8 cellular contexts compared by ENCODE assay signal in the genomic region with DNA sequence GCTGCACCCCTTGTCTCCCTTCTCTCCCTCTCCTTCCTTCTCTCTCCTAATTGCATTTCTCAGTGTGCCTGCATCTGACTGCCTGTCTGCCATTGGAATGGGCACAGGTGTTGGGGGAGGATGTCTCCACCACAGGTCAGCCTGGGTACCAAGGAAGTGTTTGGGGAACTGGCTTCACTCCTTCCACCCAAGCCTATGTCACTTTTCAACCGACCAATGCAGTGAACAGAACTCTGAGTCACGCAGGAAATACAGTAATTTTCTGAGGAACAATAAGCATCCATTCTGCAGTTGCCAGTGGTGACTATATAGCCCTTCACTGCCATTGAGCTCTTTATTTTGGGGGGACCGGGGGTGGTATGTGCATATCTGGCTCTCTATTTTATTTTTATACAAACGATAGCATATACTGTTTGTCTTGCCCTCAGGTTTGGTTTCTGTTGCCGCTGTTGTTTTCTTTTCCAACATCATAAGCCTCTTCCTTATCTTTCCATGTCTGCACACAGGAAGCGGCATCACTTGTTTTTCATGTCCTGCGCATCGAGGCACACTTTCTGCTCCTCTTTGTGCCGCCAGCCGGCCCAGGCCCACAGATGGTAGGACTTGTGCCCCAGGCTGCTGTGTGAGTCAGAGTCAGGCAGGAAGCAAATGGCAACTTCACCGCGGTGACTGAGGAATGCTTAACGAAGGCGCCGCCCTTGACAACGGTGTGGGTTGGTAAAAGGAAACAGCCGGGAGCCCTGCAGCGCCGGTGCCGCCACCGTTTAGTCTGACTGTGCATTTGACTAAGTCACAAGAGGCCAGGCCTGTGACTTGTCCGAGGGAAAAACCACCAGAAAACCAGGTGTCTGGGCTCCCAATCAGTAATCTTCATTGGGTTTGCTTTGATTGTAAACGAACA. TPM values are rescaled to one million over a fixed set of nuclear protein-coding genes. Genes with fewer than 3 reads are reported as not detected.
DNase-seq lines count a peak whose midpoint lies in the region; ATAC-seq and TF ChIP-seq lines count a peak whose summit lies in the region.

No MANE protein-coding gene starts in this region.

- H3K9me3 ChIP-seq in cardiac muscle cell (ENCODE audit: low read depth): no peaks in the 10 kb centered on the region
- no peaks in the 10 kb centered on the region for H3K9me3 ChIP-seq in upper lobe of left lung

- peaks cover 2% of the 10 kb centered on the region for H3K36me3 Mint-ChIP-seq in activated naive CD8-positive, alpha-beta T cell

- H3K4me1 Mint-ChIP-seq in activated naive CD8-positive, alpha-beta T cell (ENCODE audit: low read depth): peaks cover 25% of the 10 kb centered on the region

- no peak for TF ChIP-seq CTCF in GM20000 (IDR thresholded peaks at IDR 0.05; ENCODE audit: extremely low read depth, missing control alignments)
- no peak for TF ChIP-seq CTCF in LNCaP clone FGC (IDR thresholded peaks at IDR 0.05; ENCODE audit: control insufficient read depth, extremely low read depth, insufficient read depth)
- TF ChIP-seq CTCF in cardiac muscle cell (IDR thresholded peaks at IDR 0.05; ENCODE audit: low read depth, low read length): no peak
- TF ChIP-seq CTCF in upper lobe of left lung (IDR thresholded peaks at IDR 0.05): no peak

- peaks cover 8% of the 10 kb centered on the region for H3K27me3 ChIP-seq in cardiac muscle cell
- no peaks in the 10 kb centered on the region for H3K27me3 ChIP-seq in upper lobe of left lung

- H3K27ac ChIP-seq in cardiac muscle cell: no peak overlapping the region
- peak overlapping the region in 2 of 4 donors; percentile 22 to 43 for H3K27ac ChIP-seq in upper lobe of left lung

- TF ChIP-seq POLR2A in upper lobe of left lung (IDR thresholded peaks at IDR 0.05): peak in 1 of 4 donors; percentile 55

- H3K4me3 ChIP-seq in LNCaP clone FGC (ENCODE audit: low read depth, low read length) (no peak overlapping the region), cardiac muscle cell (no peak overlapping the region), upper lobe of left lung (no peak overlapping the region)

- H3K27me3 Mint-ChIP-seq in activated naive CD8-positive, alpha-beta T cell: no peaks in the 10 kb centered on the region

- TF ChIP-seq EP300 in upper lobe of left lung (IDR thresholded peaks at IDR 0.05): no peak

- H3K27ac Mint-ChIP-seq in activated naive CD8-positive, alpha-beta T cell: peak overlapping the region; percentile 94

- peak overlapping the region; percentile 80 for H3K4me3 Mint-ChIP-seq in activated naive CD8-positive, alpha-beta T cell

- H3K9me3 Mint-ChIP-seq in activated naive CD8-positive, alpha-beta T cell (ENCODE audit: low read depth): peaks cover 3% of the 10 kb centered on the region

- H3K4me1 ChIP-seq in cardiac muscle cell (ENCODE audit: low read depth) (peaks cover 8% of the 10 kb centered on the region), upper lobe of left lung (peaks cover 6 to 18% (median 11%) of the 10 kb centered on the region in 4 donors)

- H3K36me3 ChIP-seq in cardiac muscle cell (no peaks in the 10 kb centered on the region), upper lobe of left lung (no peaks in the 10 kb centered on the region)

- 17 to 19% methylated on average over 20 to 23 of the region's 23 CpGs for WGBS in upper lobe of left lung, 2 donors

- DNase-seq in AML-193 (lab: John Stamatoyannopoulos, UW) (peak; percentile 98), GM20000 (ENCODE audit: low spot score) (peak; percentile 35), LNCaP clone FGC (ENCODE audit: low read depth) (peak; percentile 67), SKM-1 (lab: John Stamatoyannopoulos, UW; ENCODE audit: unreplicated experiment) (peak; percentile 55), cardiac muscle cell (ENCODE audit: low read depth in 1 of 2, low spot score in 1 of 2) (peak; percentile 84 to 87), pons (ENCODE audit: low spot score) (peak; percentile 32), upper lobe of left lung (peak; percentile 89 to 96)

- ATAC-seq in upper lobe of left lung (ENCODE audit: low FRiP score in 2 of 2): peak; percentile 94 to 95

RNA-seq across cellular contexts. Expression of a gene that starts 21.1 kb away (rescaled TPM):
- total RNA-seq in cardiac muscle cell (0.04 and 0.12 TPM in 2 replicates), upper lobe of left lung (10 to 100 TPM in 5 of 6 donors, 1 to 10 TPM in 1; 9.9 to 32.7 (median 19.2) TPM)
- polyA plus RNA-seq in cardiac muscle cell: 0.24 TPM in 1 of 2 replicates, not detected in the other

RNA-seq across cellular contexts. Expression of a gene that starts 58.8 kb away (rescaled TPM):
- total RNA-seq in cardiac muscle cell (0.83 and 2.2 TPM in 2 replicates), upper lobe of left lung (1 to 10 TPM in 2 of 6 donors, under 1 TPM in 1, not detected in 3; 0.76 to 3.8 (median 1.7) TPM)
- polyA plus RNA-seq in cardiac muscle cell: 3.4 and 3.5 TPM in 2 replicates

Comparison
In these comparisons a context has a peak if more than half of its experiments do, and no peak if none do; other contexts are left out.
1. DNase-seq: peak in every context shown above with its lines; median percentile 98 in AML-193; 92 in upper lobe of left lung; 86 in cardiac muscle cell; 67 in LNCaP clone FGC; 55 in SKM-1; 35 in GM20000; 32 in pons.